18 cellular contexts compared by ENCODE assay signal in genomic region chr5:81783401-81783800, GRCh38. TPM values are rescaled to one million over a fixed set of nuclear protein-coding genes. Genes with fewer than 3 reads are reported as not detected.
A peak's percentile ranks its signal among the peaks of the same experiment; 100 is the strongest.
DNase-seq lines count a peak whose midpoint lies in the region; ATAC-seq, FAIRE-seq and TF ChIP-seq lines count a peak whose summit lies in the region.
"Had no signal": no experiment of that assay in that cellular context is flagged by ENCODE, and none has a peak within 500 bp of the region (broad histone marks: within the 10 kb centered on the region; RNA-seq: fewer than 3 reads in every experiment).

No MANE protein-coding gene starts in this region.

- H2AFZ ChIP-seq in mammary epithelial cell (ENCODE audit: low read depth, low read length): peak overlapping the region; percentile 23

- H3K9me3 ChIP-seq in mammary epithelial cell (replicated peaks; ENCODE audit: insufficient read depth, low read length) (no peaks in the 10 kb centered on the region), adipocyte (ENCODE audit: control insufficient read depth, low read length) (no peaks in the 10 kb centered on the region), small intestine (ENCODE audit: control insufficient read depth, low read depth) (no peaks in the 10 kb centered on the region), vagina (no peaks in the 10 kb centered on the region)
- H3K9me3 ChIP-seq: neutrophil, right atrium auricular region had no signal

- H3K27ac Mint-ChIP-seq in MCF 10A (ENCODE audit: low read depth, unreplicated experiment): no peak overlapping the region
- H3K27ac Mint-ChIP-seq: mesothelial cell of epicardium had no signal

- CTCF ChIA-PET in mammary epithelial cell (lab: Charles Lee; ENCODE audit: low non-redundant PET): no interaction called here
- CTCF ChIA-PET in MCF 10A (lab: Yijun Ruan, JAX): no interaction called here

- H3K4me1 ChIP-seq in mammary epithelial cell (ENCODE audit: insufficient read depth, low read length) (peaks cover 44% of the 10 kb centered on the region), adipocyte (ENCODE audit: control insufficient read depth, insufficient read depth, low read length) (peaks cover 44% of the 10 kb centered on the region), small intestine (ENCODE audit: control insufficient read depth in 2 of 2, insufficient read depth in 1 of 2, low read depth in 1 of 2, low read length in 1 of 2) (peaks cover 2 to 10% of the 10 kb centered on the region in 2 donors), vagina (peaks cover 47% of the 10 kb centered on the region)

- TF ChIP-seq POLR2A in vagina (IDR thresholded peaks at IDR 0.05): no peak

- H3K4me2 ChIP-seq in mammary epithelial cell (ENCODE audit: insufficient read depth, low read depth, low read length): no peak overlapping the region

- H3K4me3 ChIP-seq in mammary epithelial cell (replicated peaks in 1 of 3; ENCODE audit: insufficient read depth in 1 of 3, low read depth in 2 of 3, low read length in 3 of 3) (no peak overlapping the region), adipocyte (ENCODE audit: low read length) (peak overlapping the region; percentile 27), small intestine (ENCODE audit: low read depth in 1 of 2, low read length in 2 of 2) (no peak overlapping the region), vagina (no peak overlapping the region)
- H3K4me3 ChIP-seq: right atrium auricular region, SK-N-MC had no signal

- in situ Hi-C loops in mammary epithelial cell (cut with MboI; ENCODE audit: low sequenced_read_pairs in 2 of 2): no loop called here

- H3K4me1 Mint-ChIP-seq in MCF 10A (ENCODE audit: insufficient read depth, unreplicated experiment): peaks cover 33% of the 10 kb centered on the region

- no peaks in the 10 kb centered on the region for H4K20me1 ChIP-seq in mammary epithelial cell (ENCODE audit: insufficient read depth, low read length)

- BruUV-seq in mammary epithelial cell (replicated peaks; lab: Mats Ljungman, UMichigan): no TSS peak
- BruUV-seq in MCF 10A (replicated peaks; lab: Mats Ljungman, UMichigan): no TSS peak

- WGBS in mammary epithelial cell (ENCODE audit: low coverage, missing lambda C conversion rate): 83% methylated on average over 3 of the region's 3 CpGs
- WGBS in small intestine, 3 donors: 19 to 48% (median 26%) methylated on average over 3 of the region's 3 CpGs

- no peaks in the 10 kb centered on the region for H3K27me3 Mint-ChIP-seq in MCF 10A (ENCODE audit: insufficient read depth, unreplicated experiment)

- POLR2A ChIA-PET in MCF 10A (lab: Yijun Ruan, JAX): interaction anchor here (1.5 to 2.2 kb wide), 2 partner anchors 28 to 67 kb away, joined by 3 to 11 read pairs; no protein-coding TSS in a partner anchor

- H3K27ac ChIP-seq in mammary epithelial cell (ENCODE audit: insufficient read depth, low read depth, low read length) (no peak overlapping the region), small intestine (ENCODE audit: low read depth in 1 of 2, low read length in 1 of 2) (no peak overlapping the region), vagina (no peak overlapping the region)
- H3K27ac ChIP-seq: neutrophil, right atrium auricular region, SK-N-MC had no signal

- H3K27me3 ChIP-seq in mammary epithelial cell (ENCODE audit: insufficient read depth, low read length): no peaks in the 10 kb centered on the region
- no peaks in the 10 kb centered on the region for H3K27me3 ChIP-seq in adipocyte (replicated peaks; ENCODE audit: control insufficient read depth, insufficient read depth, low read length)
- no peaks in the 10 kb centered on the region for H3K27me3 ChIP-seq in small intestine (ENCODE audit: control insufficient read depth in 2 of 2, insufficient read depth in 2 of 2, low read length in 2 of 2)
- no peaks in the 10 kb centered on the region for H3K27me3 ChIP-seq in vagina
- H3K27me3 ChIP-seq: neutrophil, right atrium auricular region had no signal

- H3K4me3 Mint-ChIP-seq in MCF 10A (ENCODE audit: unreplicated experiment): no peak overlapping the region
- H3K4me3 Mint-ChIP-seq: CD14-positive monocyte, mesothelial cell of epicardium had no signal

- TF ChIP-seq CTCF in mammary epithelial cell (conservative IDR thresholded peaks at IDR 0.05 in 1 of 2, IDR thresholded peaks at IDR 0.05 in 1 of 2; ENCODE audit: extremely low read depth in 1 of 2, insufficient read depth in 1 of 2, low read depth in 1 of 2, low read length in 2 of 2): no peak
- no peak for TF ChIP-seq CTCF in MCF 10A (IDR thresholded peaks at IDR 0.05; ENCODE audit: unreplicated experiment)
- TF ChIP-seq CTCF in vagina (IDR thresholded peaks at IDR 0.05): no peak

- DNase-seq in mammary epithelial cell: no peak
- no peak for DNase-seq in MCF 10A (ENCODE audit: unreplicated experiment)
- no peak for DNase-seq in adipocyte (ENCODE audit: low read depth)
- DNase-seq in medulla oblongata (ENCODE audit: extremely low spot score): peak; percentile 65
- DNase-seq in small intestine: peak; percentile 46
- no peak for DNase-seq in activated CD4-positive, CD25-positive, alpha-beta regulatory T cell (lab: John Stamatoyannopoulos, UW)
- no peak for DNase-seq in vagina (ENCODE audit: extremely low spot score in 2 of 2)
- DNase-seq: effector CD4-positive, alpha-beta T cell; hippocampal formation; NCI-H1694; NCI-H524 treated with DMSO at 0.1 percent for 48 hours; stimulated activated naive CD8-positive, alpha-beta T cell treated with anti-CD3 and anti-CD28 coated beads, Interleukin-15, Interleukin-2, amounts not matched to agents 100 U/mL and 50 U/mL, for 24 hours had no signal

- H3K36me3 ChIP-seq in mammary epithelial cell (ENCODE audit: insufficient read depth, low read length): no peaks in the 10 kb centered on the region
- H3K36me3 ChIP-seq in adipocyte (ENCODE audit: control insufficient read depth, insufficient read depth, low read length, severe bottlenecking): no peaks in the 10 kb centered on the region
- no peaks in the 10 kb centered on the region for H3K36me3 ChIP-seq in small intestine (ENCODE audit: control insufficient read depth in 2 of 2, insufficient read depth in 2 of 2, low read length in 2 of 2)
- H3K36me3 ChIP-seq in vagina: no peaks in the 10 kb centered on the region
- H3K36me3 ChIP-seq: neutrophil, right atrium auricular region had no signal

- H3K36me3 Mint-ChIP-seq in MCF 10A (ENCODE audit: insufficient read depth, unreplicated experiment): no peaks in the 10 kb centered on the region
- H3K36me3 Mint-ChIP-seq: CD14-positive monocyte, mesothelial cell of epicardium had no signal

- intact Hi-C loops in mammary epithelial cell (cut with micrococcal nuclease) (no loop called here), MCF 10A (cut with micrococcal nuclease) (no loop called here), vagina (cut with DNase I) (no loop called here)

- FAIRE-seq in small intestine (lab: Jason Lieb, UNC): no peak

- dilution Hi-C loops in mammary epithelial cell (cut with HindIII; ENCODE audit: low sequenced_read_pairs): no loop called here

- no peaks in the 10 kb centered on the region for H3K79me2 ChIP-seq in mammary epithelial cell (ENCODE audit: insufficient read depth, low read length)

- H3K9ac ChIP-seq in mammary epithelial cell (ENCODE audit: insufficient read depth, low read length) (no peak overlapping the region), adipocyte (ENCODE audit: low read length) (peak overlapping the region; percentile 4)

- ATAC-seq in GM21528 (IDR thresholded peaks at IDR 0.05; ENCODE audit: low FRiP score, unreplicated experiment): no peak
- ATAC-seq: stimulated activated naive CD8-positive, alpha-beta T cell treated with anti-CD3 and anti-CD28 coated beads, Interleukin-15, Interleukin-2, amounts not matched to agents 100 U/mL and 50 U/mL, for 24 hours had no signal

- peaks cover 7% of the 10 kb centered on the region for H3K9me3 Mint-ChIP-seq in MCF 10A (ENCODE audit: unreplicated experiment)

RNA-seq across cellular contexts. Expression of gene SSBP2, which starts 32.5 kb away (rescaled TPM):
- total RNA-seq in mammary epithelial cell: 10 to 100 TPM; 24.8 to 40.8 TPM
- 33.6 TPM for polyA plus RNA-seq in mammary epithelial cell
- 22.2 TPM for polyA minus RNA-seq in mammary epithelial cell
- 36.0 and 52.7 TPM in 2 replicates for total RNA-seq in MCF 10A (2022)
- polyA plus RNA-seq in small intestine: 10 to 100 TPM in 2 of 3 donors, 1 to 10 TPM in 1; 2.9 to 11.9 (median 11.8) TPM
- total RNA-seq in vagina: 66.3 TPM

Comparison
In these comparisons a context has a peak if more than half of its experiments do, and no peak if none do; other contexts are left out.
1. DNase-seq: peak in medulla oblongata (single experiment) and small intestine (single experiment); none in mammary epithelial cell (single experiment), MCF 10A (single experiment), adipocyte (single experiment), activated CD4-positive, CD25-positive, alpha-beta regulatory T cell (0 of 4) and vagina (0 of 2).